In genomic region chr12:89525824-89526770, GRCh38 we compare ENCODE assay signal across 1 cellular context.
TF ChIP-seq lines count a peak whose summit lies in the region.

TSS of gene POC1B (minus strand) at chr12:89526047. CDS start at chr12:89525895, 152 bp downstream.

TF ChIP-seq in HepG2, 621 proteins besides CTCF, POLR2A, EP300 and RAD21 (continued from another document and continues in another):
- TF ChIP-seq, protein P1, sequence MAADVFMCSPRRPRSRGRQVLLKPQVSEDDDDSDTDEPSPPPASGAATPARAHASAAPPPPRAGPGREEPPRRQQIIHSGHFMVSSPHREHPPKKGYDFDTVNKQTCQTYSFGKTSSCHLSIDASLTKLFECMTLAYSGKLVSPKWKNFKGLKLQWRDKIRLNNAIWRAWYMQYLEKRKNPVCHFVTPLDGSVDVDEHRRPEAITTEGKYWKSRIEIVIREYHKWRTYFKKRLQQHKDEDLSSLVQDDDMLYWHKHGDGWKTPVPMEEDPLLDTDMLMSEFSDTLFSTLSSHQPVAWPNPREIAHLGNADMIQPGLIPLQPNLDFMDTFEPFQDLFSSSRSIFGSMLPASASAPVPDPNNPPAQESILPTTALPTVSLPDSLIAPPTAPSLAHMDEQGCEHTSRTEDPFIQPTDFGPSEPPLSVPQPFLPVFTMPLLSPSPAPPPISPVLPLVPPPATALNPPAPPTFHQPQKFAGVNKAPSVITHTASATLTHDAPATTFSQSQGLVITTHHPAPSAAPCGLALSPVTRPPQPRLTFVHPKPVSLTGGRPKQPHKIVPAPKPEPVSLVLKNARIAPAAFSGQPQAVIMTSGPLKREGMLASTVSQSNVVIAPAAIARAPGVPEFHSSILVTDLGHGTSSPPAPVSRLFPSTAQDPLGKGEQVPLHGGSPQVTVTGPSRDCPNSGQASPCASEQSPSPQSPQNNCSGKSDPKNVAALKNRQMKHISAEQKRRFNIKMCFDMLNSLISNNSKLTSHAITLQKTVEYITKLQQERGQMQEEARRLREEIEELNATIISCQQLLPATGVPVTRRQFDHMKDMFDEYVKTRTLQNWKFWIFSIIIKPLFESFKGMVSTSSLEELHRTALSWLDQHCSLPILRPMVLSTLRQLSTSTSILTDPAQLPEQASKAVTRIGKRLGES (CRISPR knock-in tag; IDR thresholded peaks at IDR 0.05; ENCODE audit: borderline replicate concordance) = no peak
- TF ChIP-seq, protein P2, sequence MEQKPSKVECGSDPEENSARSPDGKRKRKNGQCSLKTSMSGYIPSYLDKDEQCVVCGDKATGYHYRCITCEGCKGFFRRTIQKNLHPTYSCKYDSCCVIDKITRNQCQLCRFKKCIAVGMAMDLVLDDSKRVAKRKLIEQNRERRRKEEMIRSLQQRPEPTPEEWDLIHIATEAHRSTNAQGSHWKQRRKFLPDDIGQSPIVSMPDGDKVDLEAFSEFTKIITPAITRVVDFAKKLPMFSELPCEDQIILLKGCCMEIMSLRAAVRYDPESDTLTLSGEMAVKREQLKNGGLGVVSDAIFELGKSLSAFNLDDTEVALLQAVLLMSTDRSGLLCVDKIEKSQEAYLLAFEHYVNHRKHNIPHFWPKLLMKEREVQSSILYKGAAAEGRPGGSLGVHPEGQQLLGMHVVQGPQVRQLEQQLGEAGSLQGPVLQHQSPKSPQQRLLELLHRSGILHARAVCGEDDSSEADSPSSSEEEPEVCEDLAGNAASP (CRISPR knock-in tag; IDR thresholded peaks at IDR 0.05; ENCODE audit: borderline replicate concordance) = peak; percentile 84
- TF ChIP-seq NAIF1 (CRISPR knock-in tag; IDR thresholded peaks at IDR 0.05; ENCODE audit: borderline replicate concordance) (no peak), ZNF546 (CRISPR knock-in tag; conservative IDR thresholded peaks at IDR 0.05) (peak; percentile 41; the same call in 1 of the 2 replicates), NRL (CRISPR knock-in tag; IDR thresholded peaks at IDR 0.05; ENCODE audit: borderline replicate concordance) (no peak), PLRG1 (conservative IDR thresholded peaks at IDR 0.05) (no peak), ARNT2 (CRISPR knock-in tag; IDR thresholded peaks at IDR 0.05; ENCODE audit: low read depth) (peak; percentile 21; the same call in 1 of the 2 replicates), CHD4 (IDR thresholded peaks at IDR 0.05; ENCODE audit: borderline replicate concordance, low read length) (no peak), RFXAP (CRISPR knock-in tag; IDR thresholded peaks at IDR 0.05; ENCODE audit: borderline replicate concordance) (peak; percentile 71; the same call in 1 of the 2 replicates), HNRNPUL1 (IDR thresholded peaks at IDR 0.05; ENCODE audit: low read depth, low read length) (no peak), ZNF776 (CRISPR knock-in tag; IDR thresholded peaks at IDR 0.05) (peak; percentile 52; the same call in 1 of the 2 replicates), PRDM15 (CRISPR knock-in tag; IDR thresholded peaks at IDR 0.05) (peak; percentile 96), SALL1 (CRISPR knock-in tag; IDR thresholded peaks at IDR 0.05) (peak; percentile 92), BRCA1 (CRISPR knock-in tag; IDR thresholded peaks at IDR 0.05) (no peak), ZNF12 (CRISPR knock-in tag; IDR thresholded peaks at IDR 0.05) (peak; percentile 79), ZNF496 (CRISPR knock-in tag; IDR thresholded peaks at IDR 0.05; ENCODE audit: insufficient replicate concordance) (no peak), ZNF34 (CRISPR knock-in tag; IDR thresholded peaks at IDR 0.05; ENCODE audit: borderline replicate concordance) (no peak), NONO (IDR thresholded peaks at IDR 0.05) (no peak), NONO (CRISPR knock-in tag; conservative IDR thresholded peaks at IDR 0.05) (peak; percentile 87), ZBTB21 (CRISPR knock-in tag; IDR thresholded peaks at IDR 0.05) (peak; percentile 91), ZNF766 (CRISPR knock-in tag; IDR thresholded peaks at IDR 0.05; ENCODE audit: borderline replicate concordance) (no peak), ZFP36L1 (CRISPR knock-in tag; IDR thresholded peaks at IDR 0.05) (no peak), GZF1 (CRISPR knock-in tag; IDR thresholded peaks at IDR 0.05) (no peak), ZNF775 (CRISPR knock-in tag; IDR thresholded peaks at IDR 0.05; ENCODE audit: borderline replicate concordance) (no peak), YEATS4 (CRISPR knock-in tag; IDR thresholded peaks at IDR 0.05; ENCODE audit: borderline replicate concordance) (peak; percentile 85; the same call in 1 of the 2 replicates), SIN3A (IDR thresholded peaks at IDR 0.05; ENCODE audit: borderline replicate concordance, low read depth, low read length) (peak; percentile 92), ARHGAP35 (CRISPR knock-in tag; IDR thresholded peaks at IDR 0.05; ENCODE audit: borderline replicate concordance) (no peak), SNAPC4 (CRISPR knock-in tag; IDR thresholded peaks at IDR 0.05) (peak; percentile 52; the same call in 1 of the 2 replicates), ATM (IDR thresholded peaks at IDR 0.05; ENCODE audit: borderline replicate concordance) (no peak), RAD51 (IDR thresholded peaks at IDR 0.05; ENCODE audit: borderline replicate concordance) (no peak), TOPORS (CRISPR knock-in tag; IDR thresholded peaks at IDR 0.05) (peak; percentile 77; the same call in 1 of the 2 replicates), ZNF557 (CRISPR knock-in tag; IDR thresholded peaks at IDR 0.05) (no peak), CAMTA2 (CRISPR knock-in tag; IDR thresholded peaks at IDR 0.05; ENCODE audit: borderline replicate concordance) (no peak)
- TF ChIP-seq, protein P3, sequence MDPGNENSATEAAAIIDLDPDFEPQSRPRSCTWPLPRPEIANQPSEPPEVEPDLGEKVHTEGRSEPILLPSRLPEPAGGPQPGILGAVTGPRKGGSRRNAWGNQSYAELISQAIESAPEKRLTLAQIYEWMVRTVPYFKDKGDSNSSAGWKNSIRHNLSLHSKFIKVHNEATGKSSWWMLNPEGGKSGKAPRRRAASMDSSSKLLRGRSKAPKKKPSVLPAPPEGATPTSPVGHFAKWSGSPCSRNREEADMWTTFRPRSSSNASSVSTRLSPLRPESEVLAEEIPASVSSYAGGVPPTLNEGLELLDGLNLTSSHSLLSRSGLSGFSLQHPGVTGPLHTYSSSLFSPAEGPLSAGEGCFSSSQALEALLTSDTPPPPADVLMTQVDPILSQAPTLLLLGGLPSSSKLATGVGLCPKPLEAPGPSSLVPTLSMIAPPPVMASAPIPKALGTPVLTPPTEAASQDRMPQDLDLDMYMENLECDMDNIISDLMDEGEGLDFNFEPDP (CRISPR knock-in tag; conservative IDR thresholded peaks at IDR 0.05) = 0 out of 2 replicates have a peak, but pooled peaks have one; percentile 85
- TF ChIP-seq, protein P4, sequence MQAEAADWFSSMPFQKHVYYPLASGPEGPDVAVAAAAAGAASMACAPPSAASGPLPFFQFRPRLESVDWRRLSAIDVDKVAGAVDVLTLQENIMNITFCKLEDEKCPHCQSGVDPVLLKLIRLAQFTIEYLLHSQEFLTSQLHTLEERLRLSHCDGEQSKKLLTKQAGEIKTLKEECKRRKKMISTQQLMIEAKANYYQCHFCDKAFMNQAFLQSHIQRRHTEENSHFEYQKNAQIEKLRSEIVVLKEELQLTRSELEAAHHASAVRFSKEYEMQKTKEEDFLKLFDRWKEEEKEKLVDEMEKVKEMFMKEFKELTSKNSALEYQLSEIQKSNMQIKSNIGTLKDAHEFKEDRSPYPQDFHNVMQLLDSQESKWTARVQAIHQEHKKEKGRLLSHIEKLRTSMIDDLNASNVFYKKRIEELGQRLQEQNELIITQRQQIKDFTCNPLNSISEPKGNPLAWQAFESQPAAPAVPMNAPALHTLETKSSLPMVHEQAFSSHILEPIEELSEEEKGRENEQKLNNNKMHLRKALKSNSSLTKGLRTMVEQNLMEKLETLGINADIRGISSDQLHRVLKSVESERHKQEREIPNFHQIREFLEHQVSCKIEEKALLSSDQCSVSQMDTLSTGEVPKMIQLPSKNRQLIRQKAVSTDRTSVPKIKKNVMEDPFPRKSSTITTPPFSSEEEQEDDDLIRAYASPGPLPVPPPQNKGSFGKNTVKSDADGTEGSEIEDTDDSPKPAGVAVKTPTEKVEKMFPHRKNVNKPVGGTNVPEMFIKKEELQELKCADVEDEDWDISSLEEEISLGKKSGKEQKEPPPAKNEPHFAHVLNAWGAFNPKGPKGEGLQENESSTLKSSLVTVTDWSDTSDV (CRISPR knock-in tag; IDR thresholded peaks at IDR 0.05) = no peak
- TF ChIP-seq, protein P5, sequence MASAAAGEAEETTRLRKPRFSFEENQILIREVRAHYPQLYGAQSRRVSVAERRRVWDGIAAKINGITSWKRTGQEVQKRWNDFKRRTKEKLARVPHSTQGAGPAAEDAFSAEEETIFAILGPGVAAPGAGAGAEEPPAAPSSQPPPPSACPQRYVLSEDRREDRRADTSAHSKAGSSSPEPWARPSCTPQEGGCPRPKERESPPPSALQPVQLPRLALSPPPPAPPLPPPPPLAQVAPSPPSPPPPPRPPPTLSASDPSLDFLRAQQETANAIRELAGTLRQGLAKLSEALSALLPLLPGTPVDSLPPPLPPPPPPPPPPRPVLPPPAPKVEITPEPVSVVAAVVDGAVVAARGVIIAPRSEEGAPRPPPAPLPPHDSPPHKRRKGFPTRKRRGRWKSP (CRISPR knock-in tag; IDR thresholded peaks at IDR 0.05) = peak; percentile 65
- TF ChIP-seq, protein P6, sequence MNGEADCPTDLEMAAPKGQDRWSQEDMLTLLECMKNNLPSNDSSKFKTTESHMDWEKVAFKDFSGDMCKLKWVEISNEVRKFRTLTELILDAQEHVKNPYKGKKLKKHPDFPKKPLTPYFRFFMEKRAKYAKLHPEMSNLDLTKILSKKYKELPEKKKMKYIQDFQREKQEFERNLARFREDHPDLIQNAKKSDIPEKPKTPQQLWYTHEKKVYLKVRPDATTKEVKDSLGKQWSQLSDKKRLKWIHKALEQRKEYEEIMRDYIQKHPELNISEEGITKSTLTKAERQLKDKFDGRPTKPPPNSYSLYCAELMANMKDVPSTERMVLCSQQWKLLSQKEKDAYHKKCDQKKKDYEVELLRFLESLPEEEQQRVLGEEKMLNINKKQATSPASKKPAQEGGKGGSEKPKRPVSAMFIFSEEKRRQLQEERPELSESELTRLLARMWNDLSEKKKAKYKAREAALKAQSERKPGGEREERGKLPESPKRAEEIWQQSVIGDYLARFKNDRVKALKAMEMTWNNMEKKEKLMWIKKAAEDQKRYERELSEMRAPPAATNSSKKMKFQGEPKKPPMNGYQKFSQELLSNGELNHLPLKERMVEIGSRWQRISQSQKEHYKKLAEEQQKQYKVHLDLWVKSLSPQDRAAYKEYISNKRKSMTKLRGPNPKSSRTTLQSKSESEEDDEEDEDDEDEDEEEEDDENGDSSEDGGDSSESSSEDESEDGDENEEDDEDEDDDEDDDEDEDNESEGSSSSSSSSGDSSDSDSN (CRISPR knock-in tag; IDR thresholded peaks at IDR 0.05) = peak; percentile 83
